8 cellular contexts compared by ENCODE assay signal in the genomic region with DNA sequence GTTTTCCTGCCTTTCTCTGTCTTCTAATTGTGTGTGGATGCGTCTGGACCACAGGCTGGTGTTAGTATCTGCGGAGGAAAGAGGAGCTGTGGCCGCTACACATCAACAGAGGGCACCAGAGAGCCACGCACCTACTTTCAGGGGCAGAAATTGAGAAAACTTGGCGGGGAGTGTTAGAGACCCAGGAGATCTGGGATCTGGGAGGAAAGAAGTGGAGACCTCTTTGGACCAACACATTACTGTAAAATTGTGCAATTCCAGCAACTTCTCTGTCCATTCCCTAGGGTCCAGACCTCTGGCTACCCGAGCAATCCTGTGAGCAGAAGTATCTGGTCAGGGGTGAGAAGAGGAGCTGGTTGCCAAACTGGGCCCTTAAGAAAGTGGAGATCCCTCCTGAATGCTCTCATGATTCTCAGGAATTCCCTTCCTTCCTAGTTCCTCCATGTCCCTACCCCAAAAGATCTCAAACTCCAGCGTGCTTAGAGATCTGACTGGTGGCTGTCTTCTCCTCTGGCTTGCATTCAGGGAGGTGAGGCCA. TPM values are rescaled to one million over a fixed set of nuclear protein-coding genes. Genes with fewer than 3 reads are reported as not detected.
DNase-seq lines count a peak whose midpoint lies in the region; ATAC-seq, FAIRE-seq and TF ChIP-seq lines count a peak whose summit lies in the region.

No MANE protein-coding gene starts in this region.

- no peak for TF ChIP-seq EP300 in H1 (IDR thresholded peaks at IDR 0.05; ENCODE audit: borderline replicate concordance in 1 of 2, low read depth in 2 of 2, low read length in 2 of 2)

- no peaks in the 10 kb centered on the region for H4K20me1 ChIP-seq in H1 (replicated peaks in 1 of 2; ENCODE audit: control insufficient read depth in 1 of 2, insufficient read depth in 2 of 2, low read length in 2 of 2)

- no peak overlapping the region for H2AFZ ChIP-seq in H1 (ENCODE audit: low read length)

- POLR2A ChIA-PET in activated B cell treated with CpG ODN at 0.5 μM for 24 hours (lab: Charles Lee) = interaction anchor here (0.6 to 2.5 kb wide), 2 partner anchors 54 to 130 kb away, joined by 10 to 12 read pairs; no protein-coding TSS in a partner anchor
- POLR2A ChIA-PET in H1 (lab: Charles Lee; ENCODE audit: partially characterized antibody) = interaction anchor here (0.7 to 7.8 kb wide), 20 partner anchors 9 to 188 kb away, joined by 3 to 94 read pairs (median 4); a partner anchor contains a TSS

- H3K27me3 ChIP-seq in H1 (replicated peaks in 1 of 4; ENCODE audit: control insufficient read depth in 3 of 4, extremely low read depth in 1 of 4, insufficient read depth in 3 of 4, low read length in 3 of 4) (peaks cover 0 to 5% (median 0%) of the 10 kb centered on the region in 4 experiments; a peak in 3 of 7 replicates), mesendoderm (ENCODE audit: insufficient read depth, low read length, poor library complexity) (no peaks in the 10 kb centered on the region)

- H3K4ac ChIP-seq in H1 (replicated peaks; ENCODE audit: insufficient read length, low read depth, low read length) (no peak overlapping the region), mesendoderm (ENCODE audit: low read depth, low read length) (no peak overlapping the region)

- H3K79me1 ChIP-seq in H1 (ENCODE audit: low read depth, low read length) (peaks cover 11% of the 10 kb centered on the region; the same call in 1 of the 2 replicates), mesendoderm (ENCODE audit: low read length) (peaks cover 18% of the 10 kb centered on the region)

- no peaks in the 10 kb centered on the region for H3K9me3 Mint-ChIP-seq in activated B cell treated with CpG ODN at 0.5 μM for 24 hours

- CTCF ChIA-PET in activated B cell treated with CpG ODN at 0.5 μM for 24 hours (lab: Charles Lee) (interaction anchor here (0.6 to 6.3 kb wide), 25 partner anchors 8 to 1006 kb away, joined by 3 to 276 read pairs (median 5); no protein-coding TSS in a partner anchor), H1 (lab: Charles Lee; ENCODE audit: partially characterized antibody) (interaction anchor here (0.6 to 53.4 kb wide), 17 partner anchors 8 to 242 kb away, joined by 3 to 2918 read pairs (median 8); a partner anchor contains a TSS)

- H3K14ac ChIP-seq in H1 (ENCODE audit: insufficient read length) = no peak overlapping the region

- H3K4me3 ChIP-seq in H1 (ENCODE audit: extremely low read depth in 1 of 4, insufficient read depth in 2 of 4, low read depth in 3 of 4, low read length in 4 of 4) = no peak overlapping the region
- H3K4me3 ChIP-seq in mesendoderm (ENCODE audit: low read length) = no peak overlapping the region

- no peak overlapping the region for H3K27ac ChIP-seq in H1 (ENCODE audit: low read depth, low read length)
- H3K27ac ChIP-seq in mesendoderm (ENCODE audit: low read depth, low read length) = no peak overlapping the region

- H2BK120ac ChIP-seq in H1 (replicated peaks; ENCODE audit: low read depth, low read length) (no peak overlapping the region), mesendoderm (ENCODE audit: low read depth, low read length) (no peak overlapping the region)

- H3K36me3 ChIP-seq in H1 (ENCODE audit: control insufficient read depth in 2 of 4, insufficient read depth in 4 of 4, low read length in 3 of 4) (no peaks in the 10 kb centered on the region; a peak in 1 of 8 replicates), mesendoderm (ENCODE audit: control insufficient read depth, insufficient read depth, low read length) (no peaks in the 10 kb centered on the region)

- H3K4me1 Mint-ChIP-seq in activated B cell treated with CpG ODN at 0.5 μM for 24 hours = peaks cover 16% of the 10 kb centered on the region

- H2BK5ac ChIP-seq in H1 (ENCODE audit: low read depth, low read length) (no peak overlapping the region), mesendoderm (ENCODE audit: low read length) (peak overlapping the region; percentile 83)

- H2AK5ac ChIP-seq in H1 (ENCODE audit: low read depth, low read length) (no peak overlapping the region), mesendoderm (ENCODE audit: low read length) (peak overlapping the region; percentile 98)

- TF ChIP-seq CTCF in activated B cell treated with CpG ODN at 0.5 μM for 24 hours (IDR thresholded peaks at IDR 0.05) (peak; percentile 30), H1 (IDR thresholded peaks at IDR 0.05; ENCODE audit: control extremely low read depth in 1 of 3, insufficient read depth in 1 of 3, low read depth in 1 of 3, low read length in 3 of 3) (peak; percentile 90 to 97 (median 95))

- FAIRE-seq in H1 (lab: Jason Lieb, UNC) = peak; percentile 57

- peak overlapping the region in 1 of 2 experiments; percentile 91; a peak in 1 of 4 replicates for H3K4me2 ChIP-seq in H1 (ENCODE audit: insufficient read depth in 1 of 2, low read depth in 2 of 2, low read length in 2 of 2)
- H3K4me2 ChIP-seq in mesendoderm (ENCODE audit: low read length) = no peak overlapping the region

- ATAC-seq in activated B cell treated with CpG ODN at 0.5 μM for 24 hours (ENCODE audit: low read depth) = peak; percentile 68
- no peak for ATAC-seq in stimulated activated naive CD8-positive, alpha-beta T cell treated with anti-CD3 and anti-CD28 coated beads, Interleukin-15, Interleukin-2, amounts not matched to agents 100 U/mL and 50 U/mL, for 24 hours
- no peak for ATAC-seq in HG03342 (IDR thresholded peaks at IDR 0.05; ENCODE audit: unreplicated experiment)

- WGBS in H1 (ENCODE audit: extremely low coverage in 1 of 2, insufficient coverage in 1 of 2, insufficient read length in 1 of 2, insufficient replicate concordance in 2 of 2, low coverage in 1 of 2, low lambda C conversion rate in 2 of 2, missing lambda C conversion rate in 1 of 2), 2 experiments = 19% methylated on average over 7 of the region's 7 CpGs; no CpG with 5 or more reads in 1 of the 2 experiments
- WGBS in mesendoderm (ENCODE audit: extremely low coverage, insufficient coverage, low lambda C conversion rate) = no CpG with 5 or more reads among the region's 7 CpGs

- H3K56ac ChIP-seq in H1 (replicated peaks; ENCODE audit: insufficient read length, low read depth, low read length) (no peak overlapping the region), mesendoderm (ENCODE audit: low read length) (peak overlapping the region; percentile 92)

- H3K36me3 Mint-ChIP-seq in activated B cell treated with CpG ODN at 0.5 μM for 24 hours (ENCODE audit: low read depth) = no peaks in the 10 kb centered on the region

- DNase-seq in activated CD4-positive, alpha-beta T cell treated with anti-CD3 and anti-CD28 coated beads for 24 hours (ENCODE audit: low read depth in 2 of 2) = peak; percentile 28 to 38
- no peak for DNase-seq in activated CD4-positive, alpha-beta T cell treated with anti-CD3 and anti-CD28 coated beads for 1 hour
- peak; percentile 48 for DNase-seq in NCI-H187 treated with DMSO at 0.1 percent for 48 hours (lab: John Stamatoyannopoulos, UW)
- peak; percentile 46 for DNase-seq in activated B cell treated with CpG ODN at 0.5 μM for 24 hours
- peak in 1 of 2 experiments; percentile 86 for DNase-seq in H1 (ENCODE audit: low read depth in 1 of 2, low spot score in 2 of 2)
- DNase-seq in mesendoderm = peak; percentile 74
- DNase-seq in stimulated activated naive CD8-positive, alpha-beta T cell treated with anti-CD3 and anti-CD28 coated beads, Interleukin-15, Interleukin-2, amounts not matched to agents 100 U/mL and 50 U/mL, for 24 hours = peak; percentile 59

- peaks cover 10 to 33% of the 10 kb centered on the region in 2 experiments; a peak in 3 of 4 replicates for H3K79me2 ChIP-seq in H1 (ENCODE audit: control insufficient read depth in 1 of 2, insufficient read depth in 2 of 2, low read length in 2 of 2)
- H3K79me2 ChIP-seq in mesendoderm (ENCODE audit: control insufficient read depth, insufficient read depth, low read length) = peaks cover 32% of the 10 kb centered on the region

- peaks cover 8% of the 10 kb centered on the region for H3K23me2 ChIP-seq in H1 (ENCODE audit: low read depth, low read length)

- H2BK20ac ChIP-seq in H1 (ENCODE audit: low read length) = no peak overlapping the region

- peaks cover 39% of the 10 kb centered on the region for H3K27me3 Mint-ChIP-seq in activated B cell treated with CpG ODN at 0.5 μM for 24 hours

- TF ChIP-seq POLR2A in H1 (IDR thresholded peaks at IDR 0.05; ENCODE audit: control extremely low read depth in 1 of 2, low read depth in 2 of 2, low read length in 2 of 2) = no peak

- no peak overlapping the region for H3K27ac Mint-ChIP-seq in activated B cell treated with CpG ODN at 0.5 μM for 24 hours

- H3K23ac ChIP-seq in H1 (ENCODE audit: insufficient read length) = no peak overlapping the region
- H3K23ac ChIP-seq in mesendoderm (ENCODE audit: low read length) = peak overlapping the region; percentile 60

- no peaks in the 10 kb centered on the region for H3K9me3 ChIP-seq in H1 (ENCODE audit: insufficient read depth in 2 of 2, low read depth in 1 of 2, low read length in 1 of 2)

- peak overlapping the region; percentile 6 for H3K4me3 Mint-ChIP-seq in activated B cell treated with CpG ODN at 0.5 μM for 24 hours

- TF ChIP-seq RAD21 in H1 (IDR thresholded peaks at IDR 0.05 in 1 of 2, conservative IDR thresholded peaks at IDR 0.05 in 1 of 2; ENCODE audit: low read depth in 2 of 2, low read length in 2 of 2) = peak; percentile 96 to 98

- H4K5ac ChIP-seq in H1 (ENCODE audit: insufficient read length, low read depth, low read length) (no peak overlapping the region), mesendoderm (ENCODE audit: low read length) (peak overlapping the region; percentile 82)

- peak overlapping the region; percentile 39; the same call in 1 of the 2 replicates for H3K18ac ChIP-seq in H1 (ENCODE audit: extremely low read depth, low read length)
- H3K18ac ChIP-seq in mesendoderm (ENCODE audit: low read length) = peak overlapping the region; percentile 2

- no peak overlapping the region for H4K91ac ChIP-seq in H1 (replicated peaks; ENCODE audit: insufficient read length, low read length)

- H3K9ac ChIP-seq in H1 (replicated peaks in 1 of 4; ENCODE audit: extremely low read depth in 1 of 4, low read depth in 3 of 4, low read length in 3 of 4) (no peak overlapping the region), mesendoderm (ENCODE audit: low read length) (peak overlapping the region; percentile 44)

- H3K4me1 ChIP-seq in H1 (replicated peaks in 1 of 4; ENCODE audit: control insufficient read depth in 3 of 4, insufficient read depth in 4 of 4, low read length in 3 of 4) = peaks cover 16 to 32% (median 22%) of the 10 kb centered on the region in 4 experiments
- H3K4me1 ChIP-seq in mesendoderm (ENCODE audit: control insufficient read depth, low read depth, low read length) = peaks cover 21% of the 10 kb centered on the region

- peak overlapping the region; percentile 56; the same call in 1 of the 2 replicates for H2BK12ac ChIP-seq in H1 (ENCODE audit: low read depth, low read length)

- no peak overlapping the region for H4K8ac ChIP-seq in H1 (ENCODE audit: extremely low read depth, insufficient read depth, low read length)
- no peak overlapping the region for H4K8ac ChIP-seq in mesendoderm (ENCODE audit: low read depth, low read length)

- H2BK15ac ChIP-seq in H1 (ENCODE audit: low read length) (peak overlapping the region; percentile 93), mesendoderm (replicated peaks; ENCODE audit: low read depth) (no peak overlapping the region)

- intact Hi-C loops in activated B cell treated with CpG ODN at 0.5 μM for 24 hours (cut with micrococcal nuclease) = loop anchor here (1.0 to 10.0 kb wide), 8 partner anchors 44 to 1083 kb away; a partner anchor contains a TSS

RNA-seq across cellular contexts. Expression of a gene that starts 1.3 kb away (rescaled TPM):
- total RNA-seq in activated B cell treated with CpG ODN at 0.5 μM for 24 hours = not detected in 2 replicates
- total RNA-seq in H1 (2021; fragmentation: NEBNext Ultra II Directional; extraction: Animal tissue kit (Norgen Biotek cat#: 25700)) = 39.0 and 41.8 TPM in 2 replicates
- 14.2 and 22.9 TPM in 2 replicates for polyA plus RNA-seq in H1 (2011; rRNA removed)
- 12.9 TPM for polyA plus RNA-seq in H1 (2011; cell fraction: cytosol; rRNA removed)
- polyA plus RNA-seq in H1 (2011; cell fraction: nucleus; rRNA removed) = 36.8 TPM
- 19.9 to 26.0 TPM (median 24.2 TPM) in 4 replicates for polyA plus RNA-seq in H1 (2012, experiment 1 of 2)
- polyA plus RNA-seq in H1 (2012, experiment 2 of 2) = 13.6 TPM
- 25.7 TPM for polyA plus RNA-seq in H1 (2013, experiment 1 of 2)
- 28.4 TPM for polyA plus RNA-seq in H1 (2013, experiment 2 of 2)
- polyA minus RNA-seq in H1 (2011; rRNA and poly(A)+ RNA removed) = 27.1 and 34.3 TPM in 2 replicates
- 19.2 TPM for polyA minus RNA-seq in H1 (2011; cell fraction: cytosol; rRNA and poly(A)+ RNA removed)
- polyA minus RNA-seq in H1 (2011; cell fraction: nucleus; rRNA and poly(A)+ RNA removed) = 21.7 TPM
- polyA plus RNA-seq in mesendoderm (2013, experiment 1 of 2) = 19.9 TPM
- polyA plus RNA-seq in mesendoderm (2013, experiment 2 of 2) = 19.5 TPM

Comparison
In these comparisons a context has a peak if more than half of its experiments do, and no peak if none do; other contexts are left out.
1. RNA of a gene that starts 1.3 kb away (total RNA-seq): 39.0 to 41.8 TPM in H1; not detected in activated B cell treated with CpG ODN at 0.5 μM for 24 hours; every median in the first group is over 10 times any median in the second.